15 cellular contexts compared by ENCODE assay signal in the genomic region with DNA sequence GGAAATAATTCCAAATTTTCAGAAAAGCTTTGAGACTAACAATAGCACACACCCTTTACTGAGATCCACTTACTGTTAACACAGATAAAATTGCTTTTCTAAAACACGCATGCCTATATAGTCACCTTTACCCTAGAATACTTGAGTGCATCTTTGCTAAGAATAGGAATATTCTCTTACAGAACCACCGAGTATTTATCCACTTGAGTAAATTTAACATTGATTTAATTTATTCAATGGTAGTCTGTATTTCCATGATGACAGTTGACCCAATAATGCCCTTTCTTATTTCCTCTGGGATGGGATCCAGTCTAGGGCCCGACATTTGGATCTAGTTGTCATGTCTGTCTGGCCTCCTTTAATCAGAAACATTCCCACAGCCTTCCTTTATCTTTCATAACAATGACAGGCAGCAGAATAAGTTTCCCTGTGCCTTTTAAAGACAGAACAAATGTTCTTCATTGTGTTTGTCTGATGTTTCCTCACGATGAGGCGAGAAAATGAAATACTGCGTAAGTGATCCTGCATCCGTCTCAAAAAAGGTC. TPM values are rescaled to one million over a fixed set of nuclear protein-coding genes. Genes with fewer than 3 reads are reported as not detected.
DNase-seq lines count a peak whose midpoint lies in the region; ATAC-seq and TF ChIP-seq lines count a peak whose summit lies in the region.
"Had no signal": no experiment of that assay in that cellular context is flagged by ENCODE, and none has a peak within 500 bp of the region (broad histone marks: within the 10 kb centered on the region; RNA-seq: fewer than 3 reads in every experiment).

No MANE protein-coding gene starts in this region.

- no peaks in the 10 kb centered on the region for H3K36me3 Mint-ChIP-seq in activated CD4-positive, alpha-beta T cell treated with anti-CD3 and anti-CD28 coated beads, Interleukin-2, amount 10 ng/mL, durations not matched to agents 24 days and 14 days (ENCODE audit: low read depth)
- no peaks in the 10 kb centered on the region for H3K36me3 Mint-ChIP-seq in activated CD4-positive, alpha-beta memory T cell treated with anti-CD3 and anti-CD28 coated beads, Interleukin-2, amount 10 ng/mL, durations not matched to agents 7 days and 5 days (ENCODE audit: low read depth)
- no peaks in the 10 kb centered on the region for H3K36me3 Mint-ChIP-seq in neural progenitor cell

- H3K4me2 ChIP-seq in neural progenitor cell = no peak overlapping the region
- H3K4me2 ChIP-seq: GM23338 had no signal

- no peak overlapping the region for H3K4me3 ChIP-seq in right lobe of liver
- H3K4me3 ChIP-seq in neural progenitor cell = no peak overlapping the region
- H3K4me3 ChIP-seq: GM23338 had no signal

- H3K79me2 ChIP-seq in neural progenitor cell (ENCODE audit: low read depth) = no peaks in the 10 kb centered on the region

- intact Hi-C loops in activated CD4-positive, alpha-beta T cell treated with anti-CD3 and anti-CD28 coated beads, Interleukin-2, amount 10 ng/mL, durations not matched to agents 24 days and 14 days (cut with micrococcal nuclease) = no loop called here
- intact Hi-C loops in right lobe of liver (cut with DNase I) = no loop called here

- no peak overlapping the region for H3K4me3 Mint-ChIP-seq in activated CD4-positive, alpha-beta T cell treated with anti-CD3 and anti-CD28 coated beads, Interleukin-2, amount 10 ng/mL, durations not matched to agents 24 days and 14 days
- H3K4me3 Mint-ChIP-seq in activated CD4-positive, alpha-beta memory T cell treated with anti-CD3 and anti-CD28 coated beads, Interleukin-2, amount 10 ng/mL, durations not matched to agents 7 days and 5 days = no peak overlapping the region
- H3K4me3 Mint-ChIP-seq in neural progenitor cell = no peak overlapping the region
- H3K4me3 Mint-ChIP-seq: CD4-positive, alpha-beta T cell; GM23338 had no signal

- 52% methylated on average over 7 of the region's 7 CpGs for WGBS in right lobe of liver (ENCODE audit: insufficient coverage, low coverage, low lambda C conversion rate, missing lambda C conversion rate)

- no peaks in the 10 kb centered on the region for H3K9me3 Mint-ChIP-seq in activated CD4-positive, alpha-beta T cell treated with anti-CD3 and anti-CD28 coated beads, Interleukin-2, amount 10 ng/mL, durations not matched to agents 24 days and 14 days
- H3K9me3 Mint-ChIP-seq in activated CD4-positive, alpha-beta memory T cell treated with anti-CD3 and anti-CD28 coated beads, Interleukin-2, amount 10 ng/mL, durations not matched to agents 7 days and 5 days = no peaks in the 10 kb centered on the region
- H3K9me3 Mint-ChIP-seq in neural progenitor cell = peaks cover 7% of the 10 kb centered on the region
- H3K9me3 Mint-ChIP-seq: CD4-positive, alpha-beta T cell; GM23338 had no signal

- TF ChIP-seq POLR2A in right lobe of liver (IDR thresholded peaks at IDR 0.05) = no peak

- H3K36me3 ChIP-seq in right lobe of liver (no peaks in the 10 kb centered on the region), neural progenitor cell (no peaks in the 10 kb centered on the region)

- H4K20me1 ChIP-seq in neural progenitor cell (ENCODE audit: low read depth) = no peaks in the 10 kb centered on the region

- peaks cover 32% of the 10 kb centered on the region for H3K4me1 Mint-ChIP-seq in activated CD4-positive, alpha-beta T cell treated with anti-CD3 and anti-CD28 coated beads, Interleukin-2, amount 10 ng/mL, durations not matched to agents 24 days and 14 days
- peaks cover 32% of the 10 kb centered on the region for H3K4me1 Mint-ChIP-seq in activated CD4-positive, alpha-beta memory T cell treated with anti-CD3 and anti-CD28 coated beads, Interleukin-2, amount 10 ng/mL, durations not matched to agents 7 days and 5 days
- peaks cover 23% of the 10 kb centered on the region for H3K4me1 Mint-ChIP-seq in neural progenitor cell

- peaks cover 0 to 5% (median 0%) of the 10 kb centered on the region in 4 donors for H3K4me1 ChIP-seq in right lobe of liver
- H3K4me1 ChIP-seq in neural progenitor cell = peaks cover 5% of the 10 kb centered on the region

- ATAC-seq in SK-N-SH treated with all-trans-retinoic acid at 6 μM for 48 hours (peak; percentile 78), right lobe of liver (peak in 3 of 4 donors; percentile 18 to 49 (median 32)), GM21528 (IDR thresholded peaks at IDR 0.05; ENCODE audit: low FRiP score, unreplicated experiment) (no peak)
- ATAC-seq: GM23338 had no signal

- H2AFZ ChIP-seq in neural progenitor cell (replicated peaks) = no peak overlapping the region
- H2AFZ ChIP-seq: GM23338 had no signal

- POLR2A ChIA-PET in activated CD4-positive, alpha-beta memory T cell treated with anti-CD3 and anti-CD28 coated beads, Interleukin-2, amount 10 ng/mL, durations not matched to agents 7 days and 5 days (lab: Charles Lee) = no interaction called here

- H3K9me3 ChIP-seq in right lobe of liver = no peaks in the 10 kb centered on the region
- no peaks in the 10 kb centered on the region for H3K9me3 ChIP-seq in neural progenitor cell (ENCODE audit: low read depth)
- H3K9me3 ChIP-seq: Caco-2 had no signal

- H3F3A ChIP-seq in neural progenitor cell (ENCODE audit: low read depth) = peaks cover 5% of the 10 kb centered on the region

- H3K27me3 Mint-ChIP-seq in activated CD4-positive, alpha-beta T cell treated with anti-CD3 and anti-CD28 coated beads, Interleukin-2, amount 10 ng/mL, durations not matched to agents 24 days and 14 days = no peaks in the 10 kb centered on the region
- H3K27me3 Mint-ChIP-seq in activated CD4-positive, alpha-beta memory T cell treated with anti-CD3 and anti-CD28 coated beads, Interleukin-2, amount 10 ng/mL, durations not matched to agents 7 days and 5 days = no peaks in the 10 kb centered on the region
- H3K27me3 Mint-ChIP-seq in neural progenitor cell (ENCODE audit: insufficient read depth, low read depth) = peaks cover 5% of the 10 kb centered on the region
- H3K27me3 Mint-ChIP-seq: CD4-positive, alpha-beta T cell had no signal

- H3K27ac Mint-ChIP-seq in activated CD4-positive, alpha-beta T cell treated with anti-CD3 and anti-CD28 coated beads, Interleukin-2, amount 10 ng/mL, durations not matched to agents 24 days and 14 days = no peak overlapping the region
- H3K27ac Mint-ChIP-seq in activated CD4-positive, alpha-beta memory T cell treated with anti-CD3 and anti-CD28 coated beads, Interleukin-2, amount 10 ng/mL, durations not matched to agents 7 days and 5 days = no peak overlapping the region
- no peak overlapping the region for H3K27ac Mint-ChIP-seq in neural progenitor cell
- H3K27ac Mint-ChIP-seq: CD4-positive, alpha-beta T cell; GM23338 had no signal

- peak; percentile 37 for DNase-seq in activated CD4-positive, alpha-beta T cell treated with anti-CD3 and anti-CD28 coated beads, Interleukin-2, amount 10 ng/mL, durations not matched to agents 24 days and 14 days
- no peak for DNase-seq in activated CD4-positive, alpha-beta T cell treated with anti-CD3 and anti-CD28 coated beads, Interleukin-2, amount 50 U/mL, for 48 hours
- DNase-seq in right lobe of liver (no peak), neural progenitor cell (ENCODE audit: low spot score) (no peak)
- DNase-seq in activated CD4-positive, alpha-beta memory T cell treated with anti-CD3 and anti-CD28 coated beads, Interleukin-2, amount 10 ng/mL, durations not matched to agents 7 days and 5 days = no peak
- DNase-seq: 8988T; AML-193; Caco-2; CD4-positive, alpha-beta T cell; HCEC 1CT had no signal

- no peaks in the 10 kb centered on the region for H3K27me3 ChIP-seq in right lobe of liver
- H3K27me3 ChIP-seq in neural progenitor cell = no peaks in the 10 kb centered on the region

- CTCF ChIA-PET in activated CD4-positive, alpha-beta memory T cell treated with anti-CD3 and anti-CD28 coated beads, Interleukin-2, amount 10 ng/mL, durations not matched to agents 7 days and 5 days (lab: Charles Lee) = interaction anchor here (1.1 to 1.6 kb wide), 2 partner anchors 24 to 328 kb away, joined by 3 to 4 read pairs; no protein-coding TSS in a partner anchor

- H3K9ac ChIP-seq in neural progenitor cell = no peak overlapping the region

- H3K27ac ChIP-seq in right lobe of liver = no peak overlapping the region
- H3K27ac ChIP-seq in neural progenitor cell = no peak overlapping the region
- H3K27ac ChIP-seq: C4-2B had no signal

- TF ChIP-seq CTCF in right lobe of liver (IDR thresholded peaks at IDR 0.05) = no peak
- no peak for TF ChIP-seq CTCF in neural progenitor cell (IDR thresholded peaks at IDR 0.05)

TF ChIP-seq in SK-N-SH treated with all-trans-retinoic acid at 6 μM for 48 hours, 23 proteins besides CTCF, POLR2A, EP300 and RAD21 (continues in another document):
- peak; percentile 60; the same call in 1 of the 2 replicates for TF ChIP-seq ISL1 (CRISPR knock-in tag; IDR thresholded peaks at IDR 0.05)
- no peak; the same call in 1 of the 2 replicates for TF ChIP-seq RARB (CRISPR knock-in tag; IDR thresholded peaks at IDR 0.05)
- no peak for TF ChIP-seq TSHZ2 (CRISPR knock-in tag; IDR thresholded peaks at IDR 0.05)
- TF ChIP-seq ZNF8 (CRISPR knock-in tag; IDR thresholded peaks at IDR 0.05) = no peak

RNA-seq across cellular contexts. Expression of gene ERVFRD-1, which starts 56.6 kb away (rescaled TPM):
- total RNA-seq in activated CD4-positive, alpha-beta T cell treated with anti-CD3 and anti-CD28 coated beads, Interleukin-2, amount 10 ng/mL, durations not matched to agents 24 days and 14 days = not detected in 2 replicates
- total RNA-seq in right lobe of liver (under 1 TPM in 1 of 6 experiments, not detected in 5; 0.12 TPM), neural progenitor cell (ENCODE audit: low replicate concordance) (not detected in 2 replicates)
- total RNA-seq in activated CD4-positive, alpha-beta memory T cell treated with anti-CD3 and anti-CD28 coated beads, Interleukin-2, amount 10 ng/mL, durations not matched to agents 7 days and 5 days = not detected
- total RNA-seq: CD4-positive, alpha-beta T cell; GM23338; HT-29 had no signal
